ENCODE assay signal across 10 cellular contexts in genomic region chr1:37267111-37267835, GRCh38.
DNase-seq lines count a peak whose midpoint lies in the region; ATAC-seq and TF ChIP-seq lines count a peak whose summit lies in the region.
"Had no signal": no experiment of that assay in that cellular context is flagged by ENCODE, and none has a peak within 500 bp of the region (broad histone marks: within the 10 kb centered on the region; RNA-seq: fewer than 3 reads in every experiment).

No MANE protein-coding gene starts in this region.

- peak overlapping the region; percentile 21; the same call in 1 of the 2 replicates for H3K4me2 ChIP-seq in GM23338
- no peak overlapping the region for H3K4me2 ChIP-seq in Karpas-422 (ENCODE audit: low read depth, low read length, poor library complexity, severe bottlenecking)

- H2AFZ ChIP-seq in GM23338 (peak overlapping the region; percentile 72), Karpas-422 (ENCODE audit: low read length) (no peak overlapping the region)

- H4K20me1 ChIP-seq in GM23338 (replicated peaks; ENCODE audit: insufficient read depth) = no peaks in the 10 kb centered on the region
- H4K20me1 ChIP-seq in Karpas-422 (ENCODE audit: insufficient read depth, low read depth, low read length) = no peaks in the 10 kb centered on the region

- H3K36me3 Mint-ChIP-seq in GM23338 (ENCODE audit: low read depth) (no peaks in the 10 kb centered on the region), glutamatergic neuron (ENCODE audit: unreplicated experiment) (no peaks in the 10 kb centered on the region)

- no peak overlapping the region for H3K27ac Mint-ChIP-seq in GM23338
- no peak overlapping the region for H3K27ac Mint-ChIP-seq in glutamatergic neuron (ENCODE audit: unreplicated experiment)
- H3K27ac Mint-ChIP-seq: activated CD8-positive, alpha-beta T cell treated with anti-CD3 and anti-CD28 coated beads for 36 hours had no signal

- H3K4me3 ChIP-seq in AG10803 (ENCODE audit: low read length) = no peak overlapping the region
- no peak overlapping the region for H3K4me3 ChIP-seq in GM23338
- no peak overlapping the region for H3K4me3 ChIP-seq in Karpas-422 (ENCODE audit: low read length)

- H3K9me2 ChIP-seq in GM23338 (ENCODE audit: insufficient read depth) (no peaks in the 10 kb centered on the region), Karpas-422 (replicated peaks; ENCODE audit: insufficient read depth, low read length) (no peaks in the 10 kb centered on the region)

- H3K9ac ChIP-seq in Karpas-422 (ENCODE audit: low read length) = no peak overlapping the region

- H3K27me3 Mint-ChIP-seq in GM23338 (ENCODE audit: insufficient read depth, low read depth, poor library complexity) (peaks cover 17% of the 10 kb centered on the region), glutamatergic neuron (ENCODE audit: unreplicated experiment) (peaks cover 2% of the 10 kb centered on the region)

- peak; percentile 3 for DNase-seq in AG10803 (ENCODE audit: low read depth)
- DNase-seq in GM23338 (ENCODE audit: low spot score) = peak; percentile 38
- DNase-seq in NCI-H526 (lab: John Stamatoyannopoulos, UW) = peak; percentile 57 to 92
- no peak for DNase-seq in glutamatergic neuron
- DNase-seq in Karpas-422 = no peak
- no peak for DNase-seq in HT-29 (ENCODE audit: low spot score)
- DNase-seq: activated CD8-positive, alpha-beta T cell treated with anti-CD3 and anti-CD28 coated beads for 36 hours; cerebellar nuclear complex had no signal

- no peaks in the 10 kb centered on the region for H3K36me3 ChIP-seq in GM23338 (ENCODE audit: insufficient read depth)
- H3K36me3 ChIP-seq in Karpas-422 (ENCODE audit: insufficient read depth, low read length) = no peaks in the 10 kb centered on the region

- TF ChIP-seq POLR2A in GM18505 (IDR thresholded peaks at IDR 0.05; ENCODE audit: borderline replicate concordance, extremely low read depth, insufficient read depth, insufficient read length) = no peak

- H3K27ac ChIP-seq in GM23338 (ENCODE audit: low read depth) (no peak overlapping the region), Karpas-422 (ENCODE audit: low read length) (no peak overlapping the region)

- H3K79me2 ChIP-seq in GM23338 (replicated peaks; ENCODE audit: insufficient read depth) (no peaks in the 10 kb centered on the region), Karpas-422 (ENCODE audit: low read length) (no peaks in the 10 kb centered on the region)

- no peak overlapping the region; the same call in 2 of the 3 replicates for H3K4me3 Mint-ChIP-seq in GM23338
- H3K4me3 Mint-ChIP-seq in glutamatergic neuron (ENCODE audit: unreplicated experiment) = peak overlapping the region; percentile 3
- H3K4me3 Mint-ChIP-seq: activated CD8-positive, alpha-beta T cell treated with anti-CD3 and anti-CD28 coated beads for 36 hours had no signal

- H3K9me3 Mint-ChIP-seq in GM23338 (no peaks in the 10 kb centered on the region), glutamatergic neuron (ENCODE audit: unreplicated experiment) (no peaks in the 10 kb centered on the region)
- H3K9me3 Mint-ChIP-seq: activated CD8-positive, alpha-beta T cell treated with anti-CD3 and anti-CD28 coated beads for 36 hours had no signal

- no peaks in the 10 kb centered on the region for H3K27me3 ChIP-seq in GM23338 (ENCODE audit: insufficient read depth)
- peaks cover 2% of the 10 kb centered on the region; the same call in 1 of the 2 replicates for H3K27me3 ChIP-seq in Karpas-422 (ENCODE audit: low read length)

- H3K9me3 ChIP-seq in Karpas-422 (ENCODE audit: low read length) = no peaks in the 10 kb centered on the region

- peaks cover 28% of the 10 kb centered on the region for H3K4me1 Mint-ChIP-seq in GM23338
- H3K4me1 Mint-ChIP-seq in glutamatergic neuron (ENCODE audit: low read depth, unreplicated experiment) = peaks cover 2% of the 10 kb centered on the region

- TF ChIP-seq CTCF in AG10803 (conservative IDR thresholded peaks at IDR 0.05; ENCODE audit: low read length) = no peak
- no peak for TF ChIP-seq CTCF in GM23338 (conservative IDR thresholded peaks at IDR 0.05; ENCODE audit: low read depth in 2 of 2)
- TF ChIP-seq CTCF in glutamatergic neuron (IDR thresholded peaks at IDR 0.05; ENCODE audit: partially characterized antibody, unreplicated experiment) = no peak

- H3K4me1 ChIP-seq in GM23338 (ENCODE audit: insufficient read depth) = peaks cover 15% of the 10 kb centered on the region; the same call in 1 of the 2 replicates
- no peaks in the 10 kb centered on the region for H3K4me1 ChIP-seq in Karpas-422 (ENCODE audit: low read length)

- ATAC-seq in GM23338 = peak; percentile 67
- no peak for ATAC-seq in HG02970 (IDR thresholded peaks at IDR 0.05; ENCODE audit: low FRiP score, unreplicated experiment)
- no peak for ATAC-seq in GM18505 (IDR thresholded peaks at IDR 0.05; ENCODE audit: unreplicated experiment)
- ATAC-seq: activated CD8-positive, alpha-beta T cell treated with anti-CD3 and anti-CD28 coated beads for 36 hours had no signal

- no peaks in the 10 kb centered on the region for H3F3A ChIP-seq in GM23338 (replicated peaks; ENCODE audit: low read depth)

TF ChIP-seq in GM23338, 12 proteins besides CTCF, POLR2A, EP300 and RAD21:
- TF ChIP-seq STAT1 (IDR thresholded peaks at IDR 0.05; ENCODE audit: unreplicated experiment) (no peak), JUNB (IDR thresholded peaks at IDR 0.05; ENCODE audit: unreplicated experiment) (no peak), NANOG (IDR thresholded peaks at IDR 0.05; ENCODE audit: borderline replicate concordance) (no peak), REST (IDR thresholded peaks at IDR 0.05; ENCODE audit: unreplicated experiment) (no peak), EZH2 (IDR thresholded peaks at IDR 0.05; ENCODE audit: low read depth, unreplicated experiment) (no peak)

Comparison
In these comparisons a context has a peak if more than half of its experiments do, and no peak if none do; other contexts are left out.
1. DNase-seq: peak in AG10803 (single experiment), GM23338 (single experiment) and NCI-H526 (2 of 2); none in glutamatergic neuron (single experiment), Karpas-422 (single experiment) and HT-29 (single experiment).